Comparison of ENCODE assay signal across 15 cellular contexts in genomic region chr3:36693670-36694069, GRCh38.
DNase-seq lines count a peak whose midpoint lies in the region; ATAC-seq and TF ChIP-seq lines count a peak whose summit lies in the region.
"Had no signal": no experiment of that assay in that cellular context is flagged by ENCODE, and none has a peak within 500 bp of the region (broad histone marks: within the 10 kb centered on the region; RNA-seq: fewer than 3 reads in every experiment).

No MANE protein-coding gene starts in this region.

- 66 to 84% (median 76%) methylated on average over 4 of the region's 4 CpGs for WGBS in heart left ventricle, 4 donors

- ATAC-seq in GM18907 (IDR thresholded peaks at IDR 0.05; ENCODE audit: unreplicated experiment) (peak; percentile 72), GM21737 (IDR thresholded peaks at IDR 0.05; ENCODE audit: unreplicated experiment) (peak; percentile 52), HG03064 (IDR thresholded peaks at IDR 0.05; ENCODE audit: low read depth, unreplicated experiment) (peak; percentile 42), heart left ventricle (no peak)
- ATAC-seq in stimulated activated effector memory CD8-positive, alpha-beta T cell treated with anti-CD3 and anti-CD28 coated beads, Interleukin-12 subunit alpha, Interleukin-12 subunit beta, amount 100 ng/mL, for 72 hours: peak; percentile 35
- ATAC-seq: foreskin keratinocyte, HCT116, SK-N-SH treated with all-trans-retinoic acid at 6 μM for 48 hours had no signal

- peaks cover 0 to 2% (median 0%) of the 10 kb centered on the region in 12 donors for H3K4me1 ChIP-seq in heart left ventricle

- no peak overlapping the region for H3K27ac ChIP-seq in heart left ventricle
- H3K27ac ChIP-seq: C4-2B, foreskin keratinocyte had no signal

- no peaks in the 10 kb centered on the region for H3K27me3 ChIP-seq in heart left ventricle
- H3K27me3 ChIP-seq: foreskin keratinocyte had no signal

- no peak for TF ChIP-seq CTCF in heart left ventricle (IDR thresholded peaks at IDR 0.05)

- no peak overlapping the region for H3K4me3 Mint-ChIP-seq in stimulated activated effector memory CD8-positive, alpha-beta T cell treated with anti-CD3 and anti-CD28 coated beads, Interleukin-12 subunit alpha, Interleukin-12 subunit beta, amount 100 ng/mL, for 72 hours
- H3K4me3 Mint-ChIP-seq: activated naive CD4-positive, alpha-beta T cell treated with anti-CD3 and anti-CD28 coated beads, Interleukin-2, amount 50 U/mL, for 24 hours had no signal

- H3K36me3 ChIP-seq in heart left ventricle: no peaks in the 10 kb centered on the region

- no peaks in the 10 kb centered on the region for H3K4me1 Mint-ChIP-seq in stimulated activated effector memory CD8-positive, alpha-beta T cell treated with anti-CD3 and anti-CD28 coated beads, Interleukin-12 subunit alpha, Interleukin-12 subunit beta, amount 100 ng/mL, for 72 hours
- H3K4me1 Mint-ChIP-seq: activated naive CD4-positive, alpha-beta T cell treated with anti-CD3 and anti-CD28 coated beads, Interleukin-2, amount 50 U/mL, for 24 hours had no signal

- TF ChIP-seq POLR2A in heart left ventricle (IDR thresholded peaks at IDR 0.05): no peak

- no peak for DNase-seq in stimulated activated effector memory CD8-positive, alpha-beta T cell treated with anti-CD3 and anti-CD28 coated beads, Interleukin-12 subunit alpha, Interleukin-12 subunit beta, amount 100 ng/mL, for 72 hours (ENCODE audit: low spot score in 2 of 2)
- no peak for DNase-seq in stimulated activated CD8-positive, alpha-beta memory T cell treated with anti-CD3 and anti-CD28 coated beads, Interleukin-4, amount 100 ng/mL, for 48 hours
- DNase-seq in heart left ventricle: no peak
- no peak for DNase-seq in NCI-H69 (lab: John Stamatoyannopoulos, UW)
- DNase-seq: EL, foreskin keratinocyte, islet precursor cell, NCI-H1092 treated with DMSO at 0.1 percent for 48 hours had no signal

- no peak overlapping the region for H3K27ac Mint-ChIP-seq in stimulated activated effector memory CD8-positive, alpha-beta T cell treated with anti-CD3 and anti-CD28 coated beads, Interleukin-12 subunit alpha, Interleukin-12 subunit beta, amount 100 ng/mL, for 72 hours
- H3K27ac Mint-ChIP-seq: activated naive CD4-positive, alpha-beta T cell treated with anti-CD3 and anti-CD28 coated beads, Interleukin-2, amount 50 U/mL, for 24 hours had no signal

- no peak overlapping the region for H3K4me3 ChIP-seq in heart left ventricle

- intact Hi-C loops in heart left ventricle (cut with DNase I): no loop called here

- H3K9me3 ChIP-seq in heart left ventricle: peaks cover 0 to 7% (median 0%) of the 10 kb centered on the region in 12 donors

- H3K9me3 Mint-ChIP-seq in stimulated activated effector memory CD8-positive, alpha-beta T cell treated with anti-CD3 and anti-CD28 coated beads, Interleukin-12 subunit alpha, Interleukin-12 subunit beta, amount 100 ng/mL, for 72 hours: no peaks in the 10 kb centered on the region
- H3K9me3 Mint-ChIP-seq: activated naive CD4-positive, alpha-beta T cell treated with anti-CD3 and anti-CD28 coated beads, Interleukin-2, amount 50 U/mL, for 24 hours had no signal

- no peaks in the 10 kb centered on the region for H3K36me3 Mint-ChIP-seq in stimulated activated effector memory CD8-positive, alpha-beta T cell treated with anti-CD3 and anti-CD28 coated beads, Interleukin-12 subunit alpha, Interleukin-12 subunit beta, amount 100 ng/mL, for 72 hours
- H3K36me3 Mint-ChIP-seq: activated naive CD4-positive, alpha-beta T cell treated with anti-CD3 and anti-CD28 coated beads, Interleukin-2, amount 50 U/mL, for 24 hours had no signal

Comparison
In these comparisons a context has a peak if more than half of its experiments do, and no peak if none do; other contexts are left out.
1. ATAC-seq: peak in GM18907 (single experiment), GM21737 (single experiment), HG03064 (single experiment) and stimulated activated effector memory CD8-positive, alpha-beta T cell treated with anti-CD3 and anti-CD28 coated beads, Interleukin-12 subunit alpha, Interleukin-12 subunit beta, amount 100 ng/mL, for 72 hours (single experiment); none in heart left ventricle (0 of 4).